2 cellular contexts compared by ENCODE assay signal in genomic region chr9:137613738-137614523, GRCh38.
TF ChIP-seq lines count a peak whose summit lies in the region.

No MANE protein-coding gene starts in this region.

TF ChIP-seq in HEK293, 187 proteins besides CTCF, POLR2A, EP300 and RAD21:
- TF ChIP-seq HIC1 (tag by site-specific recombination; IDR thresholded peaks at IDR 0.05) (0 out of 2 replicates have a peak, but pooled peaks have one; percentile 17), ZNF654 (tag by site-specific recombination; IDR thresholded peaks at IDR 0.05; ENCODE audit: low read depth) (no peak)

TF ChIP-seq in WTC11, 78 proteins besides CTCF, POLR2A, EP300 and RAD21:
- no peak for TF ChIP-seq ZNF425 (CRISPR knock-in tag; conservative IDR thresholded peaks at IDR 0.05)
- no peak for TF ChIP-seq ATF6 (CRISPR knock-in tag; IDR thresholded peaks at IDR 0.05)
- TF ChIP-seq ESRRA (CRISPR knock-in tag; IDR thresholded peaks at IDR 0.05; ENCODE audit: borderline replicate concordance) = peak; percentile 35; the same call in 1 of the 2 replicates
